8 cellular contexts compared by ENCODE assay signal in the genomic region with DNA sequence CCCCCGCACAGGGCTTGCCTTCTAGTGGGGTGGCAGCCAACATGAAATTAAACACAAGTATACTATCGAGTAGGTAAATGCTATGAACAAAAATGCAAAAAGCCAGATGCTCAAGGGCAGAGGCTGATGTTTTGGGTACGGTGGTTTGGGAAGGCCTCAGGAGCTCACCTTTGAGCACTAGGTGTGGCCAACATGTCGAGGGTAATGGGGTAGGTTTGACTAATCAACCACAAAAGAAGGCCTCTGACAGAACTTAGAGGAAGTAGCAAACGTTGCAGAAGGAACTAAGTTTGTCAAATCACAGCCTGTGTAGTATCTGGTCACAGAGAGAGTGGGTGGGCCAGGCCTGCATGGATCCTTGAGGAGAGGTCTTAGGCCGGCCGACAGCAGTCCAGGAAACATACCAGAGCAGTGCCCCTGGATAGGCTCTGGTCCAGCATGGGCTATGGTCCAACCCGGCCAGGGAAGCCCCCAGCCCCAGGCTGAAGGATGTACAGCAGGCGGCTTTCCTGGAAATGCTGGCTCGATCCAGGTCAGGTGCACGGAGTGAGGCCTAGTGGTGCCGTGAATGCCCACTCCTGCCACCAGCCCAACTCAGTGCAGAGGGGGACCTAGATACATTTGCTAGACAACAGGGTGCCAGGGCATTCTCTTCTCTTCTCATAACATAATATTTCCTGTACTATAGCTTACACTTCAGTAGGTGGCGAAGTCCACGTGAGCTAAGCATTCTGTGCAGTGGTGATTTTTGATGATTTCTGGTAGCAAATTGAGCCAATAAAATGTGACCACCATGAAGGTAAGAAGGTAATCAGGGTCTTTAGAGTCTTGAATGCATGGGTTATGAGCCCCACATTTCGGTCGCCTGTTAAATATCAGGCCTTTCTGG. TPM values are rescaled to one million over a fixed set of nuclear protein-coding genes. Genes with fewer than 3 reads are reported as not detected.
A peak's percentile ranks its signal among the peaks of the same experiment; 100 is the strongest.
DNase-seq lines count a peak whose midpoint lies in the region; ATAC-seq and TF ChIP-seq lines count a peak whose summit lies in the region.

No MANE protein-coding gene starts in this region.

- intact Hi-C loops in activated CD4-positive, alpha-beta T cell treated with anti-CD3 and anti-CD28 coated beads for 36 hours (cut with DNase I, micrococcal nuclease), result loop anchor here (10.0 kb wide), 2 partner anchors 212 to 282 kb away; partner anchors contain the start of genes NAPB (in 1 of the 2) and NXT1 (in 1 of the 2)
- intact Hi-C loops in MCF 10A (cut with micrococcal nuclease), result loop anchor here (2.0 to 10.0 kb wide), 2 partner anchors 14 to 768 kb away; no protein-coding TSS in a partner anchor
- intact Hi-C loops in gastrocnemius medialis (cut with DNase I; ENCODE audit: low total_unique reads), result no loop called here

- H3K4me1 Mint-ChIP-seq in activated CD4-positive, alpha-beta T cell treated with anti-CD3 and anti-CD28 coated beads for 36 hours, result peaks cover 25% of the 10 kb centered on the region
- peaks cover 62% of the 10 kb centered on the region for H3K4me1 Mint-ChIP-seq in MCF 10A (ENCODE audit: insufficient read depth, unreplicated experiment)

- no peaks in the 10 kb centered on the region for H3K36me3 Mint-ChIP-seq in activated CD4-positive, alpha-beta T cell treated with anti-CD3 and anti-CD28 coated beads for 36 hours (ENCODE audit: low read depth)
- no peaks in the 10 kb centered on the region for H3K36me3 Mint-ChIP-seq in MCF 10A (ENCODE audit: insufficient read depth, unreplicated experiment)

- POLR2A ChIA-PET in activated CD4-positive, alpha-beta T cell treated with anti-CD3 and anti-CD28 coated beads for 36 hours (lab: Charles Lee), result no interaction called here
- POLR2A ChIA-PET in MCF 10A (lab: Yijun Ruan, JAX), result interaction anchor here (0.6 to 16.9 kb wide), 27 partner anchors 8 to 1838 kb away, joined by 3 to 555 read pairs (median 4); partner anchors contain the start of genes NXT1 and THBD

- peaks cover 84 to 93% of the 10 kb centered on the region in 2 donors for H3K4me1 ChIP-seq in gastrocnemius medialis

- H3K9me3 Mint-ChIP-seq in activated CD4-positive, alpha-beta T cell treated with anti-CD3 and anti-CD28 coated beads for 36 hours (ENCODE audit: low read depth), result no peaks in the 10 kb centered on the region
- no peaks in the 10 kb centered on the region for H3K9me3 Mint-ChIP-seq in MCF 10A (ENCODE audit: unreplicated experiment)

- TF ChIP-seq POLR2A in gastrocnemius medialis (IDR thresholded peaks at IDR 0.05), result no peak

- TF ChIP-seq CTCF in HL-60 (IDR thresholded peaks at IDR 0.05; ENCODE audit: insufficient read depth, low read length) (no peak), MCF 10A (IDR thresholded peaks at IDR 0.05; ENCODE audit: unreplicated experiment) (no peak), gastrocnemius medialis (IDR thresholded peaks at IDR 0.05 in 4 of 5, conservative IDR thresholded peaks at IDR 0.05 in 1 of 5) (no peak)

- H3K4me3 ChIP-seq in HL-60 (replicated peaks; ENCODE audit: insufficient read depth, low read length) (no peak overlapping the region), gastrocnemius medialis (no peak overlapping the region)

- H3K27me3 ChIP-seq in HL-60 (ENCODE audit: insufficient read depth, poor library complexity, severe bottlenecking) (no peaks in the 10 kb centered on the region), gastrocnemius medialis (no peaks in the 10 kb centered on the region)

- no peak overlapping the region for H3K27ac Mint-ChIP-seq in activated CD4-positive, alpha-beta T cell treated with anti-CD3 and anti-CD28 coated beads for 36 hours
- H3K27ac Mint-ChIP-seq in MCF 10A (ENCODE audit: low read depth, unreplicated experiment), result peak overlapping the region; percentile 82

- CTCF ChIA-PET in activated CD4-positive, alpha-beta T cell treated with anti-CD3 and anti-CD28 coated beads for 36 hours (lab: Charles Lee), result interaction anchor here (1.2 kb wide), 1 partner anchor 18 kb away, joined by 3 read pairs; no protein-coding TSS in a partner anchor
- CTCF ChIA-PET in MCF 10A (lab: Yijun Ruan, JAX), result interaction anchor here (0.5 to 6.3 kb wide), 17 partner anchors 10 to 803 kb away, joined by 3 to 66 read pairs (median 4); no protein-coding TSS in a partner anchor

- no TSS peak for BruUV-seq in MCF 10A (replicated peaks; lab: Mats Ljungman, UMichigan)

- H3K9me3 ChIP-seq in gastrocnemius medialis, result no peaks in the 10 kb centered on the region

- no peak overlapping the region for H3K4me3 Mint-ChIP-seq in activated CD4-positive, alpha-beta T cell treated with anti-CD3 and anti-CD28 coated beads for 36 hours
- no peak overlapping the region for H3K4me3 Mint-ChIP-seq in MCF 10A (ENCODE audit: unreplicated experiment)

- DNase-seq in activated CD4-positive, alpha-beta T cell treated with anti-CD3 and anti-CD28 coated beads for 36 hours, result peak; percentile 32
- no peak for DNase-seq in activated CD4-positive, alpha-beta T cell treated with anti-CD3 and anti-CD28 coated beads for 4 hours
- DNase-seq in HL-60 (ENCODE audit: low read depth in 1 of 2, low spot score in 1 of 2), result peak in 1 of 2 experiments; percentile 70
- DNase-seq in MCF 10A (ENCODE audit: unreplicated experiment), result no peak
- DNase-seq in gastrocnemius medialis, result peak in 1 of 2 donors; percentile 25
- no peak for DNase-seq in inferior parietal cortex (ENCODE audit: extremely low spot score)
- DNase-seq in AG08396 (ENCODE audit: low spot score), result no peak
- no peak for DNase-seq in NCI-H1694 (lab: John Stamatoyannopoulos, UW)

- ATAC-seq in activated CD4-positive, alpha-beta T cell treated with anti-CD3 and anti-CD28 coated beads for 36 hours, result peak; percentile 75
- ATAC-seq in gastrocnemius medialis, result no peak

- H3K27me3 Mint-ChIP-seq in activated CD4-positive, alpha-beta T cell treated with anti-CD3 and anti-CD28 coated beads for 36 hours, result peaks cover 8% of the 10 kb centered on the region
- no peaks in the 10 kb centered on the region for H3K27me3 Mint-ChIP-seq in MCF 10A (ENCODE audit: insufficient read depth, unreplicated experiment)

- peak overlapping the region; percentile 64 for H3K27ac ChIP-seq in HL-60 (replicated peaks)
- peak overlapping the region; percentile 94 to 99 (median 94) for H3K27ac ChIP-seq in gastrocnemius medialis

- in situ Hi-C loops in gastrocnemius medialis (cut with MboI; ENCODE audit: low sequenced_read_pairs in 4 of 4), result no loop called here

- no peaks in the 10 kb centered on the region for H3K36me3 ChIP-seq in gastrocnemius medialis

RNA-seq across cellular contexts. Expression of gene CD93, which starts 56.3 kb away (rescaled TPM):
- under 1 TPM; 0.82 to 0.84 TPM for total RNA-seq in activated CD4-positive, alpha-beta T cell treated with anti-CD3 and anti-CD28 coated beads for 36 hours
- not detected in 2 replicates for total RNA-seq in MCF 10A (2022)
- total RNA-seq in gastrocnemius medialis, result 10 to 100 TPM; 17.3 to 22.2 (median 21.1) TPM

Comparison
In these comparisons a context has a peak if more than half of its experiments do, and no peak if none do; other contexts are left out.
1. RNA of gene CD93, which starts 56.3 kb away (total RNA-seq): 17.3 to 22.2 TPM in gastrocnemius medialis; 0.82 to 0.84 TPM in activated CD4-positive, alpha-beta T cell treated with anti-CD3 and anti-CD28 coated beads for 36 hours and not detected in MCF 10A; every median in the first group is over 4 times any median in the second.